ENCODE assay signal across 8 cellular contexts in genomic region chr17:74748529-74749261, GRCh38. TPM values are rescaled to one million over a fixed set of nuclear protein-coding genes. Genes with fewer than 3 reads are reported as not detected.
DNase-seq lines count a peak whose midpoint lies in the region; ATAC-seq and TF ChIP-seq lines count a peak whose summit lies in the region.

Gene NHERF1, plus strand, starts transcription at chr17:74748628. Its CDS starts 219 bp downstream, at chr17:74748847.

- H3K9me3 ChIP-seq in left lung, result no peaks in the 10 kb centered on the region

- H3K27me3 ChIP-seq in ACC112 (ENCODE audit: insufficient read depth, low read length) (peaks cover 18% of the 10 kb centered on the region), left lung (no peaks in the 10 kb centered on the region)

- TF ChIP-seq CTCF in coronary artery (IDR thresholded peaks at IDR 0.05) (no peak), left lung (IDR thresholded peaks at IDR 0.05) (peak in 1 of 2 donors; percentile 1)

- peak; percentile 99 for TF ChIP-seq POLR2A in GM18526 (IDR thresholded peaks at IDR 0.05; ENCODE audit: extremely low read depth, insufficient read length)

- DNase-seq in NCI-H2171 treated with DMSO at 0.1 percent for 48 hours (lab: John Stamatoyannopoulos, UW) (peak; percentile 89), coronary artery (ENCODE audit: low spot score) (peak; percentile 94), left lung (peak; percentile 95 to 99)
- DNase-seq in activated CD4-positive, alpha-beta T cell treated with anti-CD3 and anti-CD28 coated beads for 4 hours, result peak; percentile 91 to 93
- DNase-seq in stimulated activated CD4-positive, alpha-beta T cell treated with anti-CD3 and anti-CD28 coated beads, Interleukin-2, amount 100 ng/mL, for 4 hours (ENCODE audit: low read depth), result peak; percentile 90

- intact Hi-C loops in left lung (cut with DNase I), result no loop called here

- no peaks in the 10 kb centered on the region for H3K36me3 ChIP-seq in ACC112 (ENCODE audit: insufficient read depth, low read length)
- no peaks in the 10 kb centered on the region for H3K36me3 ChIP-seq in left lung

- ATAC-seq in HG03066 (IDR thresholded peaks at IDR 0.05; ENCODE audit: low read depth, unreplicated experiment) (peak; percentile 87), left lung (peak; percentile 93)

- H3K79me2 ChIP-seq in ACC112 (ENCODE audit: control insufficient read depth, insufficient read depth, low read length, unreplicated experiment), result no peaks in the 10 kb centered on the region

- no peak within 1 kb of the TSS for H3K27ac ChIP-seq in ACC112 (ENCODE audit: low read depth, low read length)
- H3K27ac ChIP-seq in coronary artery, result peak within 1 kb of the TSS in 1 of 2 donors; percentile 70
- H3K27ac ChIP-seq in left lung, result peak within 1 kb of the TSS; percentile 73 to 88

- H3K4me3 ChIP-seq in ACC112 (ENCODE audit: low read depth, low read length) (peak within 1 kb of the TSS; percentile 75), coronary artery (peak within 1 kb of the TSS; percentile 88), left lung (peak within 1 kb of the TSS; percentile 80 to 88)

- no peaks in the 10 kb centered on the region for H3K4me1 ChIP-seq in ACC112 (ENCODE audit: control insufficient read depth, insufficient read depth, low read length, unreplicated experiment)
- H3K4me1 ChIP-seq in left lung, result peaks cover 18 to 86% of the 10 kb centered on the region in 2 donors

- H2AFZ ChIP-seq in ACC112 (ENCODE audit: low read length, unreplicated experiment), result peak within 1 kb of the TSS; percentile 34

RNA-seq across cellular contexts. Expression of gene NHERF1, which starts in this region (rescaled TPM):
- 10 to 100 TPM; 25.5 to 37.5 TPM for total RNA-seq in left lung
